Comparison of ENCODE assay signal across 1 cellular context in genomic region chr9:126642009-126642744, GRCh38.
TF ChIP-seq lines count a peak whose summit lies in the region.

No MANE protein-coding gene starts in this region.

TF ChIP-seq in H1, 55 proteins besides CTCF, POLR2A, EP300 and RAD21:
- no peak for TF ChIP-seq TEAD4 (IDR thresholded peaks at IDR 0.05; ENCODE audit: low read depth, low read length)
- TF ChIP-seq EZH2 (IDR thresholded peaks at IDR 0.05; ENCODE audit: low read depth, low read length, severe bottlenecking): peak; percentile 24
